22 cellular contexts compared by ENCODE assay signal in the genomic region with DNA sequence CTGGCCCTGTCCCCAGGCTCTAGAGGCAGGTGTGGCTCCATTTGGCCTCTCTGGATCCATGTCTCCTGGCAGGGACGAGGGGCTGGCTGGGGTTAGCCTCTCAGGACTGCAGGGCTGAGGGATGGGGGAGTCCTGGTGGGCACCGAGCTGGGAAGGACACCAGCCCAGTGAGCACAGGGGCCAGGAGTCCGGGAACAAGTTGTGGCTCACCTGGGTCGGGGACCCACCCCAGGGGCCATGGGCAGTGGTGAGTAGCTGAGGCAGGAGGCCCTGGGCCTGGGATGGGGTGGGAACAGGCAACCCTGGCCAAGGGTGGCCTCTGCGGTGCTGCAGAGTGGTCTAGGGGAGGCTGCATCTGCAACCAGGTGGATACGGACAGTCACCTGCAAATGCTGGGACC. TPM values are rescaled to one million over a fixed set of nuclear protein-coding genes. Genes with fewer than 3 reads are reported as not detected.
DNase-seq lines count a peak whose midpoint lies in the region; ATAC-seq lines count a peak whose summit lies in the region.
"Had no signal": no experiment of that assay in that cellular context is flagged by ENCODE, and none has a peak within 500 bp of the region (broad histone marks: within the 10 kb centered on the region; RNA-seq: fewer than 3 reads in every experiment).

No MANE protein-coding gene starts in this region.

- H3K4me1 ChIP-seq in trophoblast cell (ENCODE audit: control insufficient read depth in 1 of 2, insufficient read depth in 2 of 2, low read length in 2 of 2): peaks cover 27 to 35% of the 10 kb centered on the region in 2 experiments

- no peak overlapping the region for H4K8ac ChIP-seq in trophoblast cell (ENCODE audit: low read depth, low read length)

- H3K36me3 ChIP-seq in trophoblast cell (ENCODE audit: control insufficient read depth in 1 of 2, insufficient read depth in 2 of 2, low read length in 2 of 2): no peaks in the 10 kb centered on the region
- H3K36me3 ChIP-seq in MG63: no peaks in the 10 kb centered on the region
- H3K36me3 ChIP-seq: SJSA1 had no signal

- no CpG with 5 or more reads among the region's 6 CpGs for WGBS in trophoblast cell (ENCODE audit: extremely low coverage, insufficient coverage, insufficient read length)

- peak overlapping the region; percentile 7 for H2AK5ac ChIP-seq in trophoblast cell (ENCODE audit: low read length)

- no peaks in the 10 kb centered on the region for H3K36me3 Mint-ChIP-seq in activated naive CD4-positive, alpha-beta T cell treated with anti-CD3 and anti-CD28 coated beads for 36 hours (ENCODE audit: low read depth)
- no peaks in the 10 kb centered on the region for H3K36me3 Mint-ChIP-seq in activated CD4-positive, alpha-beta T cell treated with anti-CD3 and anti-CD28 coated beads, Interleukin-2, amount 10 ng/mL, durations not matched to agents 24 days and 14 days (ENCODE audit: low read depth)

- no peak overlapping the region for H3K27ac Mint-ChIP-seq in activated naive CD4-positive, alpha-beta T cell treated with anti-CD3 and anti-CD28 coated beads for 36 hours
- no peak overlapping the region for H3K27ac Mint-ChIP-seq in activated CD4-positive, alpha-beta T cell treated with anti-CD3 and anti-CD28 coated beads, Interleukin-2, amount 10 ng/mL, durations not matched to agents 24 days and 14 days

- H3K23ac ChIP-seq in trophoblast cell (ENCODE audit: low read length): no peak overlapping the region

- no peaks in the 10 kb centered on the region for H3K9me3 Mint-ChIP-seq in activated naive CD4-positive, alpha-beta T cell treated with anti-CD3 and anti-CD28 coated beads for 36 hours
- H3K9me3 Mint-ChIP-seq in activated CD4-positive, alpha-beta T cell treated with anti-CD3 and anti-CD28 coated beads, Interleukin-2, amount 10 ng/mL, durations not matched to agents 24 days and 14 days: no peaks in the 10 kb centered on the region

- H3K4me3 ChIP-seq in trophoblast cell (ENCODE audit: low read depth, low read length) (no peak overlapping the region), MG63 (no peak overlapping the region)
- H3K4me3 ChIP-seq: SJSA1 had no signal

- no peak overlapping the region for H2BK5ac ChIP-seq in trophoblast cell (ENCODE audit: low read depth, low read length, poor library complexity)

- no peak for ATAC-seq in left lobe of liver
- ATAC-seq: HCT116, Right ventricle myocardium inferior had no signal

- no peaks in the 10 kb centered on the region for H3K27me3 Mint-ChIP-seq in activated naive CD4-positive, alpha-beta T cell treated with anti-CD3 and anti-CD28 coated beads for 36 hours (ENCODE audit: low read depth)
- peaks cover 5% of the 10 kb centered on the region for H3K27me3 Mint-ChIP-seq in activated CD4-positive, alpha-beta T cell treated with anti-CD3 and anti-CD28 coated beads, Interleukin-2, amount 10 ng/mL, durations not matched to agents 24 days and 14 days

- peak overlapping the region; percentile 15 for H3K18ac ChIP-seq in trophoblast cell (ENCODE audit: low read length)

- H3K4me2 ChIP-seq in trophoblast cell (ENCODE audit: low read length): no peak overlapping the region
- H3K4me2 ChIP-seq: KMS-11 had no signal

- peak; percentile 10 for DNase-seq in activated naive CD4-positive, alpha-beta T cell treated with anti-CD3 and anti-CD28 coated beads, Interleukin-2, amount 50 U/mL, for 16 hours
- DNase-seq in activated naive CD4-positive, alpha-beta T cell treated with anti-CD3 and anti-CD28 coated beads for 36 hours: no peak
- DNase-seq in left lobe of liver (ENCODE audit: low spot score): peak; percentile 44
- no peak for DNase-seq in trophoblast cell
- no peak for DNase-seq in activated CD4-positive, alpha-beta T cell treated with anti-CD3 and anti-CD28 coated beads, Interleukin-2, amount 10 ng/mL, durations not matched to agents 24 days and 14 days
- no peak for DNase-seq in ureter (ENCODE audit: low spot score)
- no peak for DNase-seq in MG63
- DNase-seq: DMS53, GDM1, GOT3, NCI-H1105, NCI-H1694 treated with DMSO at 0.1 percent for 48 hours, NCI-H2081 treated with DMSO at 0.1 percent for 48 hours, NCI-H2171 treated with DMSO at 0.1 percent for 48 hours, NCI-H524 treated with DMSO at 0.1 percent for 48 hours, NCI-H82 had no signal

- peak overlapping the region; percentile 5 for H3K14ac ChIP-seq in trophoblast cell (ENCODE audit: low read length)

- peak overlapping the region; percentile 6 for H2BK12ac ChIP-seq in trophoblast cell (ENCODE audit: low read length)

- no peak overlapping the region for H3K4me3 Mint-ChIP-seq in activated naive CD4-positive, alpha-beta T cell treated with anti-CD3 and anti-CD28 coated beads for 36 hours
- H3K4me3 Mint-ChIP-seq in activated CD4-positive, alpha-beta T cell treated with anti-CD3 and anti-CD28 coated beads, Interleukin-2, amount 10 ng/mL, durations not matched to agents 24 days and 14 days: no peak overlapping the region

- no peaks in the 10 kb centered on the region for H3K27me3 ChIP-seq in trophoblast cell (ENCODE audit: insufficient read depth, low read length)
- H3K27me3 ChIP-seq in MG63: no peaks in the 10 kb centered on the region
- H3K27me3 ChIP-seq: SJSA1 had no signal

- H4K12ac ChIP-seq in trophoblast cell (ENCODE audit: low read depth, low read length): no peak overlapping the region

- peak overlapping the region; percentile 37 for H4K91ac ChIP-seq in trophoblast cell (ENCODE audit: low read depth, low read length)

- CTCF ChIA-PET in activated naive CD4-positive, alpha-beta T cell treated with anti-CD3 and anti-CD28 coated beads for 36 hours (lab: Charles Lee): no interaction called here

- peak overlapping the region; percentile 23 for H2BK120ac ChIP-seq in trophoblast cell (ENCODE audit: insufficient read depth, low read length, poor library complexity)

- no peaks in the 10 kb centered on the region for H3K4me1 Mint-ChIP-seq in activated naive CD4-positive, alpha-beta T cell treated with anti-CD3 and anti-CD28 coated beads for 36 hours (ENCODE audit: low read depth)
- peaks cover 2% of the 10 kb centered on the region for H3K4me1 Mint-ChIP-seq in activated CD4-positive, alpha-beta T cell treated with anti-CD3 and anti-CD28 coated beads, Interleukin-2, amount 10 ng/mL, durations not matched to agents 24 days and 14 days

- intact Hi-C loops in activated naive CD4-positive, alpha-beta T cell treated with anti-CD3 and anti-CD28 coated beads for 36 hours (cut with micrococcal nuclease): no loop called here
- intact Hi-C loops in activated CD4-positive, alpha-beta T cell treated with anti-CD3 and anti-CD28 coated beads, Interleukin-2, amount 10 ng/mL, durations not matched to agents 24 days and 14 days (cut with micrococcal nuclease): loop anchor here (2.0 kb wide), 1 partner anchor 60 kb away; no protein-coding TSS in a partner anchor

- peaks cover 25% of the 10 kb centered on the region for H3K79me1 ChIP-seq in trophoblast cell (ENCODE audit: low read length)

- H3K79me2 ChIP-seq in trophoblast cell (ENCODE audit: control insufficient read depth, insufficient read depth, low read length, poor library complexity): peaks cover 3% of the 10 kb centered on the region

- H2AFZ ChIP-seq in trophoblast cell (ENCODE audit: insufficient read depth, low read length, poor library complexity): no peak overlapping the region

- no peak overlapping the region for H3K9ac ChIP-seq in trophoblast cell (ENCODE audit: low read length)
- H3K9ac ChIP-seq: KMS-11 had no signal

- no peak overlapping the region for H3K27ac ChIP-seq in trophoblast cell (ENCODE audit: low read depth, low read length)
- H3K27ac ChIP-seq: C4-2B, KMS-11, SJSA1 had no signal

- H3K9me3 ChIP-seq in trophoblast cell (ENCODE audit: insufficient read depth, low read depth, low read length) (no peaks in the 10 kb centered on the region), MG63 (no peaks in the 10 kb centered on the region)
- H3K9me3 ChIP-seq: SJSA1 had no signal

- no peak overlapping the region for H3K4ac ChIP-seq in trophoblast cell (ENCODE audit: low read depth, low read length)

RNA-seq across cellular contexts. Expression of gene ANTXRL, which starts 24.1 kb away (rescaled TPM):
- total RNA-seq in activated naive CD4-positive, alpha-beta T cell treated with anti-CD3 and anti-CD28 coated beads for 36 hours: not detected
- total RNA-seq in left lobe of liver (not detected), ureter (not detected)
- 0.03 and 0.12 TPM in 2 replicates for polyA plus RNA-seq in trophoblast cell (2013)
- not detected in 2 replicates for total RNA-seq in activated CD4-positive, alpha-beta T cell treated with anti-CD3 and anti-CD28 coated beads, Interleukin-2, amount 10 ng/mL, durations not matched to agents 24 days and 14 days
- not detected in 2 replicates for total RNA-seq in MG63 (2014; rRNA removed; shearing (Covaris generic); ENCODE audit: low replicate concordance)
- total RNA-seq: M059J, Right ventricle myocardium inferior, SJSA1 had no signal

Comparison
In these comparisons a context has a peak if more than half of its experiments do, and no peak if none do; other contexts are left out.
1. DNase-seq: peak in activated naive CD4-positive, alpha-beta T cell treated with anti-CD3 and anti-CD28 coated beads, Interleukin-2, amount 50 U/mL, for 16 hours (single experiment) and left lobe of liver (single experiment); none in activated naive CD4-positive, alpha-beta T cell treated with anti-CD3 and anti-CD28 coated beads for 36 hours (single experiment), trophoblast cell (0 of 2), activated CD4-positive, alpha-beta T cell treated with anti-CD3 and anti-CD28 coated beads, Interleukin-2, amount 10 ng/mL, durations not matched to agents 24 days and 14 days (single experiment), ureter (single experiment) and MG63 (single experiment).